Comparison of ENCODE assay signal across 8 cellular contexts in genomic region chr5:170151105-170151831, GRCh38. TPM values are rescaled to one million over a fixed set of nuclear protein-coding genes. Genes with fewer than 3 reads are reported as not detected.
DNase-seq lines count a peak whose midpoint lies in the region; ATAC-seq and TF ChIP-seq lines count a peak whose summit lies in the region.

No MANE protein-coding gene starts in this region.

- H3K27me3 Mint-ChIP-seq in chondrocyte (ENCODE audit: low read depth) (peaks cover 9% of the 10 kb centered on the region), neural progenitor cell (ENCODE audit: insufficient read depth, low read depth) (peaks cover 10% of the 10 kb centered on the region)

- H2AFZ ChIP-seq in neural progenitor cell (replicated peaks), result no peak overlapping the region

- H3K9me3 ChIP-seq in neural progenitor cell (ENCODE audit: low read depth), result no peaks in the 10 kb centered on the region

- H3K27ac Mint-ChIP-seq in chondrocyte (ENCODE audit: unreplicated experiment), result peak overlapping the region; percentile 45
- H3K27ac Mint-ChIP-seq in neural progenitor cell, result peak overlapping the region; percentile 81

- ATAC-seq in GM18502 (IDR thresholded peaks at IDR 0.05; ENCODE audit: poor library complexity, unreplicated experiment), result peak; percentile 62
- no peak for ATAC-seq in activated CD4-positive, CD25-positive, alpha-beta regulatory T cell treated with anti-CD3 and anti-CD28 coated beads, Interleukin-2, amount 50 U/mL, for 24 hours

- H3K4me2 ChIP-seq in neural progenitor cell, result no peak overlapping the region

- H3K4me1 Mint-ChIP-seq in chondrocyte (ENCODE audit: low read depth) (peaks cover 19% of the 10 kb centered on the region), neural progenitor cell (peaks cover 24% of the 10 kb centered on the region)

- H3K9me3 Mint-ChIP-seq in chondrocyte (ENCODE audit: low read depth) (no peaks in the 10 kb centered on the region), neural progenitor cell (no peaks in the 10 kb centered on the region)

- H4K20me1 ChIP-seq in neural progenitor cell (ENCODE audit: low read depth), result no peaks in the 10 kb centered on the region

- in situ Hi-C loops in G401 (cut with HindIII; ENCODE audit: low sequenced_read_pairs), result no loop called here

- DNase-seq in HPDE6-E6E7 (ENCODE audit: extremely low spot score) (peak; percentile 77), chondrocyte (ENCODE audit: low spot score) (no peak), neural progenitor cell (ENCODE audit: low spot score) (no peak), NCI-H526 treated with DMSO at 0.1 percent for 48 hours (lab: John Stamatoyannopoulos, UW) (no peak), DMS 273 treated with DMSO at 0.1 percent for 48 hours (lab: John Stamatoyannopoulos, UW) (no peak), G401 (ENCODE audit: low spot score) (no peak)

- H3K36me3 ChIP-seq in neural progenitor cell, result no peaks in the 10 kb centered on the region

- H3K4me1 ChIP-seq in neural progenitor cell, result peaks cover 10% of the 10 kb centered on the region

- H3K4me3 Mint-ChIP-seq in chondrocyte (ENCODE audit: unreplicated experiment) (no peak overlapping the region), neural progenitor cell (no peak overlapping the region)

- no peaks in the 10 kb centered on the region for H3K36me3 Mint-ChIP-seq in chondrocyte (ENCODE audit: low read depth)
- no peaks in the 10 kb centered on the region for H3K36me3 Mint-ChIP-seq in neural progenitor cell

- H3K4me3 ChIP-seq in neural progenitor cell, result no peak overlapping the region

- H3F3A ChIP-seq in neural progenitor cell (ENCODE audit: low read depth), result no peaks in the 10 kb centered on the region

- H3K9ac ChIP-seq in neural progenitor cell, result no peak overlapping the region

- H3K27ac ChIP-seq in neural progenitor cell, result no peak overlapping the region

- no peaks in the 10 kb centered on the region for H3K79me2 ChIP-seq in neural progenitor cell (ENCODE audit: low read depth)

- TF ChIP-seq CTCF in chondrocyte (IDR thresholded peaks at IDR 0.05) (no peak), neural progenitor cell (IDR thresholded peaks at IDR 0.05) (no peak)

- no peaks in the 10 kb centered on the region for H3K27me3 ChIP-seq in neural progenitor cell

RNA-seq across cellular contexts. Expression of gene FOXI1, which starts 45.6 kb away (rescaled TPM):
- total RNA-seq in chondrocyte (not detected in 3 replicates), neural progenitor cell (ENCODE audit: low replicate concordance) (0.09 TPM in 1 of 2 replicates, not detected in the other)
- not detected in 2 replicates for total RNA-seq in G401 (2014; rRNA removed; shearing (Covaris generic))
